Comparison of ENCODE assay signal across 25 cellular contexts in genomic region chr5:138502521-138502920, GRCh38.
"Had no signal": no experiment of that assay in that cellular context is flagged by ENCODE, and none has a peak within 500 bp of the region (broad histone marks: within the 10 kb centered on the region; RNA-seq: fewer than 3 reads in every experiment).

No MANE protein-coding gene starts in this region.

- H3K27me3 ChIP-seq: colonic mucosa, left lung, ovary, testis had no signal

- H3K27ac ChIP-seq: colonic mucosa, left lung, lower lobe of right lung, ovary, testis had no signal

- H3K4me3 ChIP-seq: colonic mucosa, left lung, lower lobe of right lung, ovary, testis had no signal

- ATAC-seq: left lung, sciatic nerve had no signal

- H3K4me1 ChIP-seq: colonic mucosa, testis had no signal

- H3K9me3 ChIP-seq: colonic mucosa, left lung, lower lobe of right lung, ovary, testis had no signal

- H3K36me3 ChIP-seq: colonic mucosa, ovary had no signal

- DNase-seq: activated CD4-positive, alpha-beta memory T cell treated with anti-CD3 and anti-CD28 coated beads, Interleukin-2, amount 10 ng/mL, durations not matched to agents 7 days and 5 days; activated CD4-positive, alpha-beta T cell treated with anti-CD3 and anti-CD28 coated beads for 1 hour; activated CD4-positive, alpha-beta T cell treated with anti-CD3 and anti-CD28 coated beads, Interleukin-2, amount 10 ng/mL, durations not matched to agents 7 days and 5 days; activated naive CD4-positive, alpha-beta T cell; activated T-cell treated with anti-CD3 and anti-CD28 coated beads, Interleukin-2, amount 50 U/mL, for 48 hours; cerebellar nuclear complex; colonic mucosa; effector CD8-positive, alpha-beta T cell; foreskin melanocyte; glutamatergic neuron; left lung; lower lobe of right lung; naive B cell; ovary; retina; small intestine; stimulated activated CD4-positive, alpha-beta T cell treated with anti-CD3 and anti-CD28 coated beads, Interleukin-1b, Interleukin-23, amount 100 ng/mL, for 48 hours; stimulated activated CD4-positive, alpha-beta T cell treated with anti-CD3 and anti-CD28 coated beads, Interleukin-4, amount 100 ng/mL, for 4 hours; stimulated activated CD8-positive, alpha-beta memory T cell treated with anti-CD3 and anti-CD28 coated beads, Interleukin-4, amount 100 ng/mL, for 48 hours; stimulated activated naive CD4-positive, alpha-beta T cell; SW 1271; T1000; testis; trophoblast cell had no signal
